In the genomic region with DNA sequence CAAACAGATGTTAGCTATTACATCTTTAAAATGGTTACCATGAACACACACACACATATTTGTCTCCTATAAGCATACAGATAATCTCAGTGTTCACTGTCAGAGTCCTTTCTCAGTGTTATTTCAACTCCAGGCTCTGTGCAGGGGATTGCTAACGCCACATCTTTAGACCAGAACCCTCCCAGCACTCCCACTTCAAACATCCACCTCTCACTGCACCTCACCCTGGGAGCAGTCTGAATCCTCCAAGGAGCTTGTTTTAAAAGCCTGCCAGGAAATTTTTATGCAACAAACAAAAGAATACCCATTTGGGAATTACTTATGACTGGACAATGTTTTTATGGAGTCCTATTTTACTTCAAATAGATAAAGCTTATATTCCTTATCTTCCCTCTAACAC, we compare ENCODE assay signal across 3 cellular contexts.
TF ChIP-seq lines count a peak whose summit lies in the region.

No MANE protein-coding gene starts in this region.

TF ChIP-seq in GM23338, 12 proteins besides CTCF, POLR2A, EP300 and RAD21:
- no peak for TF ChIP-seq CREB1 (CRISPR knock-in tag; IDR thresholded peaks at IDR 0.05; ENCODE audit: low read depth)
- TF ChIP-seq EZH2phosphoT487 (IDR thresholded peaks at IDR 0.05; ENCODE audit: unreplicated experiment) = no peak
- TF ChIP-seq NANOG (IDR thresholded peaks at IDR 0.05; ENCODE audit: borderline replicate concordance) = no peak
- no peak for TF ChIP-seq ZNF331 (CRISPR knock-in tag; IDR thresholded peaks at IDR 0.05; ENCODE audit: low read depth)
- no peak for TF ChIP-seq EZH2 (IDR thresholded peaks at IDR 0.05; ENCODE audit: low read depth, unreplicated experiment)
- TF ChIP-seq, protein P1, sequence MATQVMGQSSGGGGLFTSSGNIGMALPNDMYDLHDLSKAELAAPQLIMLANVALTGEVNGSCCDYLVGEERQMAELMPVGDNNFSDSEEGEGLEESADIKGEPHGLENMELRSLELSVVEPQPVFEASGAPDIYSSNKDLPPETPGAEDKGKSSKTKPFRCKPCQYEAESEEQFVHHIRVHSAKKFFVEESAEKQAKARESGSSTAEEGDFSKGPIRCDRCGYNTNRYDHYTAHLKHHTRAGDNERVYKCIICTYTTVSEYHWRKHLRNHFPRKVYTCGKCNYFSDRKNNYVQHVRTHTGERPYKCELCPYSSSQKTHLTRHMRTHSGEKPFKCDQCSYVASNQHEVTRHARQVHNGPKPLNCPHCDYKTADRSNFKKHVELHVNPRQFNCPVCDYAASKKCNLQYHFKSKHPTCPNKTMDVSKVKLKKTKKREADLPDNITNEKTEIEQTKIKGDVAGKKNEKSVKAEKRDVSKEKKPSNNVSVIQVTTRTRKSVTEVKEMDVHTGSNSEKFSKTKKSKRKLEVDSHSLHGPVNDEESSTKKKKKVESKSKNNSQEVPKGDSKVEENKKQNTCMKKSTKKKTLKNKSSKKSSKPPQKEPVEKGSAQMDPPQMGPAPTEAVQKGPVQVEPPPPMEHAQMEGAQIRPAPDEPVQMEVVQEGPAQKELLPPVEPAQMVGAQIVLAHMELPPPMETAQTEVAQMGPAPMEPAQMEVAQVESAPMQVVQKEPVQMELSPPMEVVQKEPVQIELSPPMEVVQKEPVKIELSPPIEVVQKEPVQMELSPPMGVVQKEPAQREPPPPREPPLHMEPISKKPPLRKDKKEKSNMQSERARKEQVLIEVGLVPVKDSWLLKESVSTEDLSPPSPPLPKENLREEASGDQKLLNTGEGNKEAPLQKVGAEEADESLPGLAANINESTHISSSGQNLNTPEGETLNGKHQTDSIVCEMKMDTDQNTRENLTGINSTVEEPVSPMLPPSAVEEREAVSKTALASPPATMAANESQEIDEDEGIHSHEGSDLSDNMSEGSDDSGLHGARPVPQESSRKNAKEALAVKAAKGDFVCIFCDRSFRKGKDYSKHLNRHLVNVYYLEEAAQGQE (IDR thresholded peaks at IDR 0.05; ENCODE audit: unreplicated experiment) = no peak
- TF ChIP-seq ZNF114 (CRISPR knock-in tag; IDR thresholded peaks at IDR 0.05) = no peak
- no peak for TF ChIP-seq POLR2AphosphoS5 (IDR thresholded peaks at IDR 0.05; ENCODE audit: low read depth)
- TF ChIP-seq, protein P2, sequence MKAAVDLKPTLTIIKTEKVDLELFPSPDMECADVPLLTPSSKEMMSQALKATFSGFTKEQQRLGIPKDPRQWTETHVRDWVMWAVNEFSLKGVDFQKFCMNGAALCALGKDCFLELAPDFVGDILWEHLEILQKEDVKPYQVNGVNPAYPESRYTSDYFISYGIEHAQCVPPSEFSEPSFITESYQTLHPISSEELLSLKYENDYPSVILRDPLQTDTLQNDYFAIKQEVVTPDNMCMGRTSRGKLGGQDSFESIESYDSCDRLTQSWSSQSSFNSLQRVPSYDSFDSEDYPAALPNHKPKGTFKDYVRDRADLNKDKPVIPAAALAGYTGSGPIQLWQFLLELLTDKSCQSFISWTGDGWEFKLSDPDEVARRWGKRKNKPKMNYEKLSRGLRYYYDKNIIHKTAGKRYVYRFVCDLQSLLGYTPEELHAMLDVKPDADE (IDR thresholded peaks at IDR 0.05) = no peak

TF ChIP-seq in SK-N-SH treated with all-trans-retinoic acid at 6 μM for 48 hours, 23 proteins besides CTCF, POLR2A, EP300 and RAD21:
- TF ChIP-seq TCF4 (CRISPR knock-in tag; IDR thresholded peaks at IDR 0.05; ENCODE audit: borderline replicate concordance) (no peak), ISL1 (CRISPR knock-in tag; IDR thresholded peaks at IDR 0.05) (no peak), ARNTL (CRISPR knock-in tag; IDR thresholded peaks at IDR 0.05; ENCODE audit: borderline replicate concordance, low read depth) (no peak), TOX (CRISPR knock-in tag; IDR thresholded peaks at IDR 0.05; ENCODE audit: borderline replicate concordance) (no peak), ESRRG (CRISPR knock-in tag; IDR thresholded peaks at IDR 0.05) (no peak), ZNF70 (CRISPR knock-in tag; IDR thresholded peaks at IDR 0.05) (no peak), BACH2 (CRISPR knock-in tag; IDR thresholded peaks at IDR 0.05; ENCODE audit: borderline replicate concordance) (no peak)
- TF ChIP-seq, protein P3, sequence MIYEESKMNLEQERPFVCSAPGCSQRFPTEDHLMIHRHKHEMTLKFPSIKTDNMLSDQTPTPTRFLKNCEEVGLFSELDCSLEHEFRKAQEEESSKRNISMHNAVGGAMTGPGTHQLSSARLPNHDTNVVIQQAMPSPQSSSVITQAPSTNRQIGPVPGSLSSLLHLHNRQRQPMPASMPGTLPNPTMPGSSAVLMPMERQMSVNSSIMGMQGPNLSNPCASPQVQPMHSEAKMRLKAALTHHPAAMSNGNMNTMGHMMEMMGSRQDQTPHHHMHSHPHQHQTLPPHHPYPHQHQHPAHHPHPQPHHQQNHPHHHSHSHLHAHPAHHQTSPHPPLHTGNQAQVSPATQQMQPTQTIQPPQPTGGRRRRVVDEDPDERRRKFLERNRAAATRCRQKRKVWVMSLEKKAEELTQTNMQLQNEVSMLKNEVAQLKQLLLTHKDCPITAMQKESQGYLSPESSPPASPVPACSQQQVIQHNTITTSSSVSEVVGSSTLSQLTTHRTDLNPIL (CRISPR knock-in tag; IDR thresholded peaks at IDR 0.05; ENCODE audit: low read depth) = no peak

TF ChIP-seq in endothelial cell of umbilical vein, 7 proteins besides CTCF, POLR2A, EP300 and RAD21:
- TF ChIP-seq POLR2AphosphoS5 (IDR thresholded peaks at IDR 0.05; ENCODE audit: insufficient read depth, low read depth, low read length) (no peak), FOS (IDR thresholded peaks at IDR 0.05; ENCODE audit: borderline replicate concordance, insufficient read depth, low read length) (no peak), JUN (IDR thresholded peaks at IDR 0.05; ENCODE audit: borderline replicate concordance, insufficient read depth, insufficient read length, low read depth) (no peak), GATA2 (IDR thresholded peaks at IDR 0.05; ENCODE audit: insufficient read depth, insufficient read length, low read depth, low read length) (no peak), MYC (IDR thresholded peaks at IDR 0.05; ENCODE audit: low read depth, low read length) (no peak), EZH2 (IDR thresholded peaks at IDR 0.05; ENCODE audit: borderline replicate concordance, low read depth, low read length, severe bottlenecking) (no peak)
- TF ChIP-seq, protein P4, sequence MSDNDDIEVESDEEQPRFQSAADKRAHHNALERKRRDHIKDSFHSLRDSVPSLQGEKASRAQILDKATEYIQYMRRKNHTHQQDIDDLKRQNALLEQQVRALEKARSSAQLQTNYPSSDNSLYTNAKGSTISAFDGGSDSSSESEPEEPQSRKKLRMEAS (IDR thresholded peaks at IDR 0.05; ENCODE audit: insufficient read depth, insufficient read length) = no peak
